ENCODE assay signal across 8 cellular contexts in the genomic region with DNA sequence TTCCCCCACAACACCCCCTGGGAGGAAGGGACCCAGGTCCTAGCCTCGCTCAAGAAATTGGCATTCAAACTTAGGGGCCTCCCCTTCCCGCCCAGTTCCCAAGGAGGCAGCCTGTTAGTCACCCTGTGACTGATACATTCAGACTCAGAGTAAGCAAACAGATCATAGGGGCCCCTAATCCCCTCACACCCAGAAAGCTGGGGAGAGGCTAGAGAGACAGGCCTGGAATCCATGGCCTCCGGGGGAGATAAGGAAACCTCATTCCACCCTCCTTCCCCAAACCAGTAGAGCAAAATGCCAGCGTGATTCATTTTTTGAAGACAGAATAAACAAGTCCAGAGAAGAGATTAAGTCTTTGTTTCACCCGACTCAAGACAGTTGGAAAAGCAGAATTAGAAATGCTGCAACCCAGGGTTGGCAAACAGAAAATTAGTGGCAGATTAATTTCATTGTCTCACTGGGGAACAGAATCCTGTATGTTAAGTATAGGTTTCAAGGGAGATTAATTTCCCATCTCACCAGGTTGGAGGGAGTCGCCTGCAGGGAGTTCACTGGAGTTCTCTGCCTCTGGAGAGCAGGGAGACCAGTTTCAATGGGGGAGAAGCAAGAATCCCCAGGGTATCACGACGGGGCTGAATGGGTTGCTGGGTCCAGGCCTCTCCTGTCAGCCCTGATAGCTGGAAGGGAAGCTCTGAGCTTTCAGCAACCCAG.
DNase-seq lines count a peak whose midpoint lies in the region; ATAC-seq and TF ChIP-seq lines count a peak whose summit lies in the region.

No MANE protein-coding gene starts in this region.

- H3K9me3 ChIP-seq in SK-N-SH (no peaks in the 10 kb centered on the region), uterus (no peaks in the 10 kb centered on the region)

- WGBS in SK-N-SH (ENCODE audit: low lambda C conversion rate) = 37% methylated on average over 6 of the region's 8 CpGs

- H3K4me1 ChIP-seq in SK-N-SH (ENCODE audit: control insufficient read depth in 1 of 2, insufficient read depth in 2 of 2, low read depth in 1 of 2, low read length in 1 of 2) (peaks cover 42 to 44% of the 10 kb centered on the region in 2 experiments), uterus (peaks cover 0 to 6% of the 10 kb centered on the region in 2 donors)

- peak; percentile 43 for DNase-seq in stimulated activated naive CD4-positive, alpha-beta T cell treated with Interleukin-2 at 50 U/mL for 16 hours (lab: John Stamatoyannopoulos, UW)
- DNase-seq in stimulated activated naive CD4-positive, alpha-beta T cell (lab: John Stamatoyannopoulos, UW) = no peak
- DNase-seq in SK-N-SH = peak; percentile 54
- DNase-seq in fibroblast of the aortic adventitia (ENCODE audit: low read depth) = peak; percentile 95
- no peak for DNase-seq in uterus
- no peak for DNase-seq in NCI-H510A (lab: John Stamatoyannopoulos, UW)

- CTCF ChIA-PET in SK-N-SH (lab: Yijun Ruan, JAX) = interaction anchor here (0.7 to 1.7 kb wide), 2 partner anchors 10 to 28 kb away, joined by 3 to 9 read pairs; no protein-coding TSS in a partner anchor

- peak overlapping the region; percentile 12; the same call in 1 of the 2 replicates for H2AFZ ChIP-seq in SK-N-SH (ENCODE audit: low read depth)

- no peak for TF ChIP-seq POLR2A in uterus (IDR thresholded peaks at IDR 0.05)

- H3K9me2 ChIP-seq in SK-N-SH = no peaks in the 10 kb centered on the region

- H3K4me3 ChIP-seq in SK-N-SH (ENCODE audit: low read depth in 2 of 2, low read length in 1 of 2) = no peak overlapping the region
- no peak overlapping the region for H3K4me3 ChIP-seq in fibroblast of the aortic adventitia (ENCODE audit: low read depth, low read length)
- no peak overlapping the region for H3K4me3 ChIP-seq in uterus

- peak overlapping the region; percentile 47 to 79 for H3K27ac ChIP-seq in SK-N-SH (ENCODE audit: low read depth in 2 of 2, low read length in 1 of 2)
- peak overlapping the region; percentile 55 to 77 for H3K27ac ChIP-seq in uterus

- H3K27me3 ChIP-seq in SK-N-SH (ENCODE audit: insufficient read depth) (no peaks in the 10 kb centered on the region), uterus (no peaks in the 10 kb centered on the region)

- POLR2A ChIA-PET in SK-N-SH (lab: Yijun Ruan, JAX) = no interaction called here

- H3K4me2 ChIP-seq in SK-N-SH = peak overlapping the region; percentile 34

- TF ChIP-seq RAD21 in SK-N-SH (IDR thresholded peaks at IDR 0.05; ENCODE audit: low read length) = no peak

- ATAC-seq in GM18502 (IDR thresholded peaks at IDR 0.05; ENCODE audit: poor library complexity, unreplicated experiment) = no peak
- ATAC-seq in HG03175 (IDR thresholded peaks at IDR 0.05; ENCODE audit: unreplicated experiment) = no peak

- TF ChIP-seq CTCF in SK-N-SH (IDR thresholded peaks at IDR 0.05) = no peak
- TF ChIP-seq CTCF in fibroblast of the aortic adventitia (IDR thresholded peaks at IDR 0.05; ENCODE audit: insufficient read depth, low read length) = no peak
- no peak for TF ChIP-seq CTCF in uterus (IDR thresholded peaks at IDR 0.05)

- peak overlapping the region; percentile 29; the same call in 1 of the 2 replicates for H3K9ac ChIP-seq in SK-N-SH

- intact Hi-C loops in uterus (cut with DNase I; ENCODE audit: low total_unique reads) = no loop called here

- H4K20me1 ChIP-seq in SK-N-SH (ENCODE audit: insufficient read depth) = no peaks in the 10 kb centered on the region

- peaks cover 30% of the 10 kb centered on the region for H3F3A ChIP-seq in SK-N-SH (replicated peaks; ENCODE audit: insufficient read depth)

- H3K79me2 ChIP-seq in SK-N-SH (ENCODE audit: insufficient read depth) = no peaks in the 10 kb centered on the region

- peak in 1 of 2 experiments; percentile 71; a peak in 2 of 4 replicates for TF ChIP-seq EP300 in SK-N-SH (IDR thresholded peaks at IDR 0.05; ENCODE audit: borderline replicate concordance in 1 of 2, low read depth in 1 of 2, low read length in 1 of 2)

- H3K36me3 ChIP-seq in SK-N-SH (replicated peaks in 1 of 2; ENCODE audit: control insufficient read depth in 1 of 2, insufficient read depth in 2 of 2, low read length in 1 of 2) (no peaks in the 10 kb centered on the region), uterus (no peaks in the 10 kb centered on the region)

TF ChIP-seq in SK-N-SH, 30 proteins besides CTCF, POLR2A, EP300 and RAD21:
- TF ChIP-seq NFIC (IDR thresholded peaks at IDR 0.05; ENCODE audit: borderline replicate concordance) (peak; percentile 72), MEF2A (IDR thresholded peaks at IDR 0.05; ENCODE audit: borderline replicate concordance, low read depth) (no peak), REST (IDR thresholded peaks at IDR 0.05; ENCODE audit: low read depth, low read length) (no peak), CHD2 (IDR thresholded peaks at IDR 0.05; ENCODE audit: low read length, partially characterized antibody) (no peak), JUND (IDR thresholded peaks at IDR 0.05) (peak; percentile 67), TEAD4 (IDR thresholded peaks at IDR 0.05; ENCODE audit: borderline replicate concordance, insufficient read depth) (peak; percentile 69; the same call in 1 of the 2 replicates), TCF12 (IDR thresholded peaks at IDR 0.05) (peak; percentile 78), POLR2AphosphoS5 (IDR thresholded peaks at IDR 0.05; ENCODE audit: low read depth, low read length) (peak; percentile 21; the same call in 1 of the 2 replicates), FOXJ3 (CRISPR knock-in tag; IDR thresholded peaks at IDR 0.05) (no peak), YY1 (IDR thresholded peaks at IDR 0.05; ENCODE audit: low read depth) (peak; percentile 42; the same call in 1 of the 2 replicates), FOSL2 (IDR thresholded peaks at IDR 0.05; ENCODE audit: borderline replicate concordance, low read depth) (peak; percentile 67; the same call in 1 of the 2 replicates)
- TF ChIP-seq, protein P1, sequence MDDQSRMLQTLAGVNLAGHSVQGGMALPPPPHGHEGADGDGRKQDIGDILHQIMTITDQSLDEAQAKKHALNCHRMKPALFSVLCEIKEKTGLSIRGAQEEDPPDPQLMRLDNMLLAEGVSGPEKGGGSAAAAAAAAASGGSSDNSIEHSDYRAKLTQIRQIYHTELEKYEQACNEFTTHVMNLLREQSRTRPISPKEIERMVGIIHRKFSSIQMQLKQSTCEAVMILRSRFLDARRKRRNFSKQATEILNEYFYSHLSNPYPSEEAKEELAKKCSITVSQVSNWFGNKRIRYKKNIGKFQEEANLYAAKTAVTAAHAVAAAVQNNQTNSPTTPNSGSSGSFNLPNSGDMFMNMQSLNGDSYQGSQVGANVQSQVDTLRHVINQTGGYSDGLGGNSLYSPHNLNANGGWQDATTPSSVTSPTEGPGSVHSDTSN (IDR thresholded peaks at IDR 0.05) = peak; percentile 73
- TF ChIP-seq, protein P2, sequence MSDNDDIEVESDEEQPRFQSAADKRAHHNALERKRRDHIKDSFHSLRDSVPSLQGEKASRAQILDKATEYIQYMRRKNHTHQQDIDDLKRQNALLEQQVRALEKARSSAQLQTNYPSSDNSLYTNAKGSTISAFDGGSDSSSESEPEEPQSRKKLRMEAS (IDR thresholded peaks at IDR 0.05; ENCODE audit: low read depth) = 0 out of 2 replicates have a peak, but pooled peaks have one; percentile 52

Comparison
In these comparisons a context has a peak if more than half of its experiments do, and no peak if none do; other contexts are left out.
1. DNase-seq: peak in stimulated activated naive CD4-positive, alpha-beta T cell treated with Interleukin-2 at 50 U/mL for 16 hours (single experiment), SK-N-SH (single experiment) and fibroblast of the aortic adventitia (single experiment); none in stimulated activated naive CD4-positive, alpha-beta T cell (0 of 6), uterus (0 of 2) and NCI-H510A (single experiment).